ENCODE assay signal across 1 cellular context in genomic region chr19:36528194-36528920, GRCh38.
TF ChIP-seq lines count a peak whose summit lies in the region.

ZNF260 (minus strand) TSS chr19:36528271; CDS start chr19:36515238, 13,033 bp downstream.

TF ChIP-seq in HepG2, 621 proteins besides CTCF, POLR2A, EP300 and RAD21 (continued from another document):
- TF ChIP-seq ZNF275 (CRISPR knock-in tag; IDR thresholded peaks at IDR 0.05; ENCODE audit: borderline replicate concordance), result peak; percentile 70; the same call in 1 of the 2 replicates
- 0 out of 2 replicates have a peak, but pooled peaks have one; percentile 13 for TF ChIP-seq ZSCAN20 (CRISPR knock-in tag; IDR thresholded peaks at IDR 0.05; ENCODE audit: borderline replicate concordance)
